ENCODE assay signal across 1 cellular context in genomic region chr13:41058229-41059070, GRCh38.
TF ChIP-seq lines count a peak whose summit lies in the region.

No MANE protein-coding gene starts in this region.

TF ChIP-seq in K562, 482 proteins besides CTCF, POLR2A, EP300 and RAD21:
- TF ChIP-seq ARID1B (IDR thresholded peaks at IDR 0.05): 0 out of 2 replicates have a peak, but pooled peaks have one; percentile 6
- peak; percentile 15 for TF ChIP-seq TBP (optimal IDR thresholded peaks at IDR 0.05; ENCODE audit: low read depth, low read length)
- TF ChIP-seq FOXJ2 (tag; IDR thresholded peaks at IDR 0.05): no peak
- 0 out of 2 replicates have a peak, but pooled peaks have one; percentile 31 for TF ChIP-seq SMARCA5 (IDR thresholded peaks at IDR 0.05)
- peak; percentile 35 for TF ChIP-seq POLR3A (IDR thresholded peaks at IDR 0.05; ENCODE audit: borderline replicate concordance, extremely low read depth, insufficient read depth, insufficient read length)
- TF ChIP-seq MED1 (CRISPR knock-in tag; IDR thresholded peaks at IDR 0.05; ENCODE audit: borderline replicate concordance): no peak
- 0 out of 2 replicates have a peak, but pooled peaks have one; percentile 13 for TF ChIP-seq L3MBTL2 (IDR thresholded peaks at IDR 0.05)
- TF ChIP-seq ADNP (tag; IDR thresholded peaks at IDR 0.05): peak; percentile 91
- TF ChIP-seq CEBPG (CRISPR knock-in tag; IDR thresholded peaks at IDR 0.05): peak; percentile 63; the same call in 1 of the 2 replicates
- peak; percentile 63 to 65 for TF ChIP-seq CEBPG (tag; conservative IDR thresholded peaks at IDR 0.05 in 1 of 2, IDR thresholded peaks at IDR 0.05 in 1 of 2)
- no peak for TF ChIP-seq TEAD4 (IDR thresholded peaks at IDR 0.05; ENCODE audit: low read length)
- no peak for TF ChIP-seq TEAD4 (CRISPR knock-in tag; IDR thresholded peaks at IDR 0.05; ENCODE audit: borderline replicate concordance)
- no peak for TF ChIP-seq ZFP36 (IDR thresholded peaks at IDR 0.05; ENCODE audit: low read depth, low read length, partially characterized antibody)
- TF ChIP-seq E2F1 (CRISPR knock-in tag; IDR thresholded peaks at IDR 0.05): no peak
- no peak for TF ChIP-seq GTF2E2 (tag; IDR thresholded peaks at IDR 0.05)
- TF ChIP-seq BCOR (IDR thresholded peaks at IDR 0.05): peak; percentile 31; the same call in 1 of the 2 replicates
- peak; percentile 82 for TF ChIP-seq ATF3 (IDR thresholded peaks at IDR 0.05)
- TF ChIP-seq ATF3 (CRISPR knock-in tag; conservative IDR thresholded peaks at IDR 0.05): no peak
- TF ChIP-seq CEBPB (tag; IDR thresholded peaks at IDR 0.05): peak; percentile 79
- 0 out of 2 replicates have a peak, but pooled peaks have one; percentile 14 for TF ChIP-seq ATF7 (IDR thresholded peaks at IDR 0.05)
- 0 out of 2 replicates have a peak, but pooled peaks have one; percentile 27 for TF ChIP-seq SOX6 (IDR thresholded peaks at IDR 0.05)
TF ChIP-seq in K562: peak in this region for 12.
